24 cellular contexts compared by ENCODE assay signal in genomic region chr18:26772691-26773090, GRCh38.
"Had no signal": no experiment of that assay in that cellular context is flagged by ENCODE, and none has a peak within 500 bp of the region (broad histone marks: within the 10 kb centered on the region; RNA-seq: fewer than 3 reads in every experiment).

No MANE protein-coding gene starts in this region.

- H3K27me3 Mint-ChIP-seq: stimulated activated memory B cell treated with anti-CD40 and anti-IgM and Interleukin-4, amounts not matched to agents 10 μg/mL and 1 μg/mL and 100 μg/mL, for 72 hours had no signal

- H3K4me3 ChIP-seq: coronary artery, gastrocnemius medialis, ovary, psoas muscle, sigmoid colon, spleen, thoracic aorta, tibial nerve, upper lobe of left lung had no signal

- H3K27ac ChIP-seq: coronary artery, gastrocnemius medialis, ovary, psoas muscle, sigmoid colon, spleen, thoracic aorta, tibial nerve, upper lobe of left lung had no signal

- ATAC-seq: gastrocnemius medialis; left lobe of liver; naive thymus-derived CD4-positive, alpha-beta T cell; psoas muscle; right cardiac atrium; stimulated activated memory B cell treated with anti-CD40 and anti-IgM and Interleukin-4, amounts not matched to agents 10 μg/mL and 1 μg/mL and 100 μg/mL, for 72 hours; stimulated activated naive CD8-positive, alpha-beta T cell treated with anti-CD3 and anti-CD28 coated beads, Interleukin-15, Interleukin-2, amounts not matched to agents 100 U/mL and 50 U/mL, for 24 hours had no signal

- DNase-seq: dermis blood vessel endothelial cell; effector memory CD4-positive, alpha-beta T cell; erythroblast; foreskin fibroblast; gastrocnemius medialis; head of caudate nucleus; mesenchymal stem cell; midbrain; naive thymus-derived CD4-positive, alpha-beta T cell; occipital lobe; ovary; posterior cingulate gyrus; psoas muscle; right cardiac atrium; sigmoid colon; spleen; stimulated activated CD4-positive, alpha-beta T cell treated with anti-CD3 and anti-CD28 coated beads, Interleukin-4, amount 100 ng/mL, for 4 hours; stimulated activated naive CD8-positive, alpha-beta T cell treated with anti-CD3 and anti-CD28 coated beads, Interleukin-15, Interleukin-2, amounts not matched to agents 100 U/mL and 50 U/mL, for 24 hours; upper lobe of left lung had no signal

- H3K27ac Mint-ChIP-seq: naive thymus-derived CD4-positive, alpha-beta T cell; stimulated activated memory B cell treated with anti-CD40 and anti-IgM and Interleukin-4, amounts not matched to agents 10 μg/mL and 1 μg/mL and 100 μg/mL, for 72 hours had no signal

- H3K4me3 Mint-ChIP-seq: naive thymus-derived CD4-positive, alpha-beta T cell; stimulated activated memory B cell treated with anti-CD40 and anti-IgM and Interleukin-4, amounts not matched to agents 10 μg/mL and 1 μg/mL and 100 μg/mL, for 72 hours had no signal

- H3K27me3 ChIP-seq: ovary, sigmoid colon, spleen, tibial nerve, upper lobe of left lung had no signal

- H3K36me3 Mint-ChIP-seq: naive thymus-derived CD4-positive, alpha-beta T cell; stimulated activated memory B cell treated with anti-CD40 and anti-IgM and Interleukin-4, amounts not matched to agents 10 μg/mL and 1 μg/mL and 100 μg/mL, for 72 hours had no signal

- H3K9me3 ChIP-seq: gastrocnemius medialis, ovary, psoas muscle, sigmoid colon, spleen, thoracic aorta, tibial nerve, upper lobe of left lung had no signal

- H3K4me1 Mint-ChIP-seq: naive thymus-derived CD4-positive, alpha-beta T cell; stimulated activated memory B cell treated with anti-CD40 and anti-IgM and Interleukin-4, amounts not matched to agents 10 μg/mL and 1 μg/mL and 100 μg/mL, for 72 hours had no signal

- H3K9me3 Mint-ChIP-seq: stimulated activated memory B cell treated with anti-CD40 and anti-IgM and Interleukin-4, amounts not matched to agents 10 μg/mL and 1 μg/mL and 100 μg/mL, for 72 hours had no signal

- H3K4me1 ChIP-seq: gastrocnemius medialis, psoas muscle, sigmoid colon, spleen, tibial nerve had no signal

- H3K36me3 ChIP-seq: gastrocnemius medialis, ovary, sigmoid colon, spleen, thoracic aorta, tibial nerve, upper lobe of left lung had no signal
